In the genomic region with DNA sequence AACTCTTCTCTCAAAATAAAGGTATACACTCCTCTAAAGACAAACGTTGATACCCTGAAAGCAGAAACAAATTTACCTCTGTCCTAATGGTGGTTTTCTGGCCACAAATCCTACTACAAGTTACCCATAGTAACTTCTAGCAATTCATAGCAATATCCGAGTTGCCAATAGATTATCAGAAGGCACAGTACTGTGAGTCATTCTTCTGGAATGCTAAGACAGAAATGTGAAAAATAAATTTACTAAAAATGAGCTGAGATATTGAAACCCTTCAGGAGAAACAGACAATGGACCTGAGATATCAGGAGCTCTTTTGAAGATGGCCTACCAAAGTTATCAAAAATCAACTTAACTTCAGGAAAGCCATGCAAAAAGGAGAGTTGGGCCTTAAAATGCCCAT, we compare ENCODE assay signal across 2 cellular contexts.
A peak's percentile ranks its signal among the peaks of the same experiment; 100 is the strongest.
TF ChIP-seq lines count a peak whose summit lies in the region.

No MANE protein-coding gene starts in this region.

TF ChIP-seq in IMR-90, 13 proteins besides CTCF, POLR2A, EP300 and RAD21:
- TF ChIP-seq, protein P1, sequence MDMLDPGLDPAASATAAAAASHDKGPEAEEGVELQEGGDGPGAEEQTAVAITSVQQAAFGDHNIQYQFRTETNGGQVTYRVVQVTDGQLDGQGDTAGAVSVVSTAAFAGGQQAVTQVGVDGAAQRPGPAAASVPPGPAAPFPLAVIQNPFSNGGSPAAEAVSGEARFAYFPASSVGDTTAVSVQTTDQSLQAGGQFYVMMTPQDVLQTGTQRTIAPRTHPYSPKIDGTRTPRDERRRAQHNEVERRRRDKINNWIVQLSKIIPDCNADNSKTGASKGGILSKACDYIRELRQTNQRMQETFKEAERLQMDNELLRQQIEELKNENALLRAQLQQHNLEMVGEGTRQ (IDR thresholded peaks at IDR 0.05; ENCODE audit: low read depth, low read length) = no peak
- 0 out of 2 replicates have a peak, but pooled peaks have one; percentile 20 for TF ChIP-seq FOS (IDR thresholded peaks at IDR 0.05; ENCODE audit: low read depth, low read length)
- no peak for TF ChIP-seq BHLHE40 (IDR thresholded peaks at IDR 0.05; ENCODE audit: low read depth, low read length)
- no peak for TF ChIP-seq RFX5 (IDR thresholded peaks at IDR 0.05; ENCODE audit: low read depth, low read length)

TF ChIP-seq in endothelial cell of umbilical vein, 7 proteins besides CTCF, POLR2A, EP300 and RAD21 (continued from another document):
- no peak for TF ChIP-seq GATA2 (IDR thresholded peaks at IDR 0.05; ENCODE audit: insufficient read depth, insufficient read length, low read depth, low read length)
- TF ChIP-seq POLR2AphosphoS5 (IDR thresholded peaks at IDR 0.05; ENCODE audit: insufficient read depth, low read depth, low read length) = no peak
- TF ChIP-seq, protein P2, sequence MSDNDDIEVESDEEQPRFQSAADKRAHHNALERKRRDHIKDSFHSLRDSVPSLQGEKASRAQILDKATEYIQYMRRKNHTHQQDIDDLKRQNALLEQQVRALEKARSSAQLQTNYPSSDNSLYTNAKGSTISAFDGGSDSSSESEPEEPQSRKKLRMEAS (IDR thresholded peaks at IDR 0.05; ENCODE audit: insufficient read depth, insufficient read length) = no peak
- TF ChIP-seq MYC (IDR thresholded peaks at IDR 0.05; ENCODE audit: low read depth, low read length) = no peak
- TF ChIP-seq JUN (IDR thresholded peaks at IDR 0.05; ENCODE audit: borderline replicate concordance, insufficient read depth, insufficient read length, low read depth) = peak; percentile 25
